Comparison of ENCODE assay signal across 25 cellular contexts in the genomic region with DNA sequence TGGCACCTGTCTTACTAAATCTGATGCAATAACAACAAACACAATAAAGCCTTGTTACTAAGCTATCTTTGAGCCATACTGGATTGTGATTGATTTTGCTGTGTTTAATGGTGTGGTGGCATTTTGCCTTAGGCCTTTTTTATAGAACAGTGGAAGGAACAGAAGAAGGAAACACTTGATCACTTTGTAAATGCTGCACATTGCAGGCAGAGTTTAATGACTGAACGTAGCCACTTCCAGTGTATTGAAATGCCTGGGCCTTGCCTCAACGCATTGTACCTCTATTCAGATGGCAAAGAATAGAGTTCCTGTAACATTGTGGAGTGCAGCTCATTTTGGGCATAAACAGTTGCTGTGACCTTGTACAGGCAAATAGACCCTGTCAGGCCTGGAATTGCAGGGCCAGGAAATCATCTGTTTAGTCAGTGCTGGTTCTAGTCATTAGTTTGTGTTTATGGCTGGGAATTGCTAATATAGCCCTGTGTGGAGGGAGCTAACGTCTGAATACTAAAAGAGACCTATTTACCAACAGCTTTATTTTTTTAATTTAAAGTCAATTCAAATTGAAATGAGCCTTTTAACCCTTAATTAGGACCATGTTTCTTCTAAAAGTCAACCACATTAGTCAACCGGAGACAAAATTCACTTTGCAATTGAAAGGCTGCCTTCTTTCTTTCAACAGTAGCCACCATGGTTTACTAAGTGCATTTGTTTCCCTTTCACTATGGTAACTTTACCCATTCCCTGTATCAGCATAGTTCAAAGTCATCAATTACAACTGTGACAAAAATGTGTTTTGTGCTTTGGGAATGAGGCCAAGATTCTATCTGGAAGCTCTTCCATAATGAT.
DNase-seq lines count a peak whose midpoint lies in the region; ATAC-seq and TF ChIP-seq lines count a peak whose summit lies in the region.
"Had no signal": no experiment of that assay in that cellular context is flagged by ENCODE, and none has a peak within 500 bp of the region (broad histone marks: within the 10 kb centered on the region; RNA-seq: fewer than 3 reads in every experiment).

No MANE protein-coding gene starts in this region.

- intact Hi-C loops in A673 (cut with micrococcal nuclease; ENCODE audit: unreplicated experiment): no loop called here
- intact Hi-C loops in activated CD8-positive, alpha-beta T cell treated with anti-CD3 and anti-CD28 coated beads for 36 hours (cut with micrococcal nuclease): no loop called here
- intact Hi-C loops in activated CD4-positive, alpha-beta memory T cell treated with anti-CD3 and anti-CD28 coated beads for 36 hours (cut with micrococcal nuclease): no loop called here

- H3K36me3 ChIP-seq in A673 (ENCODE audit: insufficient read depth, low read length, poor library complexity, severe bottlenecking): no peaks in the 10 kb centered on the region
- H3K36me3 ChIP-seq in iPS-20b (ENCODE audit: insufficient read depth, low read depth, low read length): no peaks in the 10 kb centered on the region
- H3K36me3 ChIP-seq: cardiac muscle cell, upper lobe of right lung had no signal

- CTCF ChIA-PET in A673 (lab: Charles Lee): no interaction called here
- CTCF ChIA-PET in activated CD8-positive, alpha-beta T cell treated with anti-CD3 and anti-CD28 coated beads for 36 hours (lab: Charles Lee): no interaction called here
- CTCF ChIA-PET in activated CD4-positive, alpha-beta memory T cell treated with anti-CD3 and anti-CD28 coated beads for 36 hours (lab: Charles Lee): no interaction called here

- in situ Hi-C loops in astrocyte of the spinal cord (cut with HindIII; ENCODE audit: low sequenced_read_pairs): no loop called here

- ATAC-seq in activated CD8-positive, alpha-beta T cell treated with anti-CD3 and anti-CD28 coated beads for 36 hours: no peak
- ATAC-seq: activated CD8-positive, alpha-beta memory T cell treated with anti-CD3 and anti-CD28 coated beads, Interleukin-2, amount 10 ng/mL, durations not matched to agents 7 days and 5 days; activated T-cell treated with anti-CD3 and anti-CD28 coated beads, Interleukin-2, amount 50 U/mL, for 72 hours; HCT116; stimulated activated effector memory CD8-positive, alpha-beta T cell treated with anti-CD3 and anti-CD28 coated beads, Interleukin-12 subunit alpha, Interleukin-12 subunit beta, amount 100 ng/mL, for 72 hours; upper lobe of right lung had no signal

- H3K9me3 Mint-ChIP-seq in activated CD8-positive, alpha-beta T cell treated with anti-CD3 and anti-CD28 coated beads for 36 hours: peaks cover 3% of the 10 kb centered on the region
- H3K9me3 Mint-ChIP-seq in type B pancreatic cell: no peaks in the 10 kb centered on the region
- H3K9me3 Mint-ChIP-seq in activated CD4-positive, alpha-beta memory T cell treated with anti-CD3 and anti-CD28 coated beads for 36 hours: peaks cover 11% of the 10 kb centered on the region
- H3K9me3 Mint-ChIP-seq: activated CD4-positive, alpha-beta T cell treated with anti-CD3 and anti-CD28 coated beads, Interleukin-2, amount 10 ng/mL, durations not matched to agents 24 days and 14 days; activated naive CD4-positive, alpha-beta T cell treated with anti-CD3 and anti-CD28 coated beads for 36 hours had no signal

- H3K9me3 ChIP-seq in A673 (ENCODE audit: low read depth, low read length, poor library complexity, severe bottlenecking): no peaks in the 10 kb centered on the region
- no peaks in the 10 kb centered on the region for H3K9me3 ChIP-seq in iPS-20b (ENCODE audit: insufficient read depth, low read depth, low read length)
- H3K9me3 ChIP-seq: upper lobe of right lung had no signal

- H3K4me1 ChIP-seq in A673 (ENCODE audit: insufficient read depth, low read length, poor library complexity, severe bottlenecking) (peaks cover 19% of the 10 kb centered on the region), iPS-20b (ENCODE audit: insufficient read depth, low read length) (peaks cover 27% of the 10 kb centered on the region)
- H3K4me1 ChIP-seq: upper lobe of right lung had no signal

- H3K27ac Mint-ChIP-seq in activated CD8-positive, alpha-beta T cell treated with anti-CD3 and anti-CD28 coated beads for 36 hours: no peak overlapping the region
- H3K27ac Mint-ChIP-seq in type B pancreatic cell: no peak overlapping the region
- no peak overlapping the region for H3K27ac Mint-ChIP-seq in activated CD4-positive, alpha-beta memory T cell treated with anti-CD3 and anti-CD28 coated beads for 36 hours
- H3K27ac Mint-ChIP-seq: activated CD4-positive, alpha-beta T cell treated with anti-CD3 and anti-CD28 coated beads, Interleukin-2, amount 10 ng/mL, durations not matched to agents 24 days and 14 days; activated CD8-positive, alpha-beta memory T cell treated with anti-CD3 and anti-CD28 coated beads, Interleukin-2, amount 10 ng/mL, durations not matched to agents 7 days and 5 days; activated naive CD4-positive, alpha-beta T cell treated with anti-CD3 and anti-CD28 coated beads for 36 hours; activated T-cell treated with anti-CD3 and anti-CD28 coated beads, Interleukin-2, amount 50 U/mL, for 72 hours; stimulated activated effector memory CD8-positive, alpha-beta T cell treated with anti-CD3 and anti-CD28 coated beads, Interleukin-12 subunit alpha, Interleukin-12 subunit beta, amount 100 ng/mL, for 72 hours; T-helper 2 cell treated with Interferon-gamma antibody and Interleukin-4, amounts not matched to agents 5 μg/mL and 100 μg/mL, for 36 hours had no signal

- POLR2A ChIA-PET in A673 (lab: Charles Lee; ENCODE audit: low non-redundant PET): interaction anchor here (0.6 kb wide), 1 partner anchor 28 kb away, joined by 3 read pairs; no protein-coding TSS in a partner anchor
- POLR2A ChIA-PET in activated CD8-positive, alpha-beta T cell treated with anti-CD3 and anti-CD28 coated beads for 36 hours (lab: Charles Lee): no interaction called here
- POLR2A ChIA-PET in activated CD4-positive, alpha-beta memory T cell treated with anti-CD3 and anti-CD28 coated beads for 36 hours (lab: Charles Lee): no interaction called here

- no peak overlapping the region for H3K4me3 Mint-ChIP-seq in activated CD8-positive, alpha-beta T cell treated with anti-CD3 and anti-CD28 coated beads for 36 hours
- H3K4me3 Mint-ChIP-seq in type B pancreatic cell: no peak overlapping the region
- H3K4me3 Mint-ChIP-seq in activated CD4-positive, alpha-beta memory T cell treated with anti-CD3 and anti-CD28 coated beads for 36 hours: no peak overlapping the region
- H3K4me3 Mint-ChIP-seq: activated CD4-positive, alpha-beta T cell treated with anti-CD3 and anti-CD28 coated beads, Interleukin-2, amount 10 ng/mL, durations not matched to agents 24 days and 14 days; activated CD8-positive, alpha-beta memory T cell treated with anti-CD3 and anti-CD28 coated beads, Interleukin-2, amount 10 ng/mL, durations not matched to agents 7 days and 5 days; activated naive CD4-positive, alpha-beta T cell treated with anti-CD3 and anti-CD28 coated beads for 36 hours; activated T-cell treated with anti-CD3 and anti-CD28 coated beads, Interleukin-2, amount 50 U/mL, for 72 hours; stimulated activated effector memory CD8-positive, alpha-beta T cell treated with anti-CD3 and anti-CD28 coated beads, Interleukin-12 subunit alpha, Interleukin-12 subunit beta, amount 100 ng/mL, for 72 hours; T-helper 2 cell treated with Interferon-gamma antibody and Interleukin-4, amounts not matched to agents 5 μg/mL and 100 μg/mL, for 36 hours had no signal

- no peaks in the 10 kb centered on the region for H3K27me3 Mint-ChIP-seq in activated CD8-positive, alpha-beta T cell treated with anti-CD3 and anti-CD28 coated beads for 36 hours
- peaks cover 30% of the 10 kb centered on the region for H3K27me3 Mint-ChIP-seq in type B pancreatic cell
- H3K27me3 Mint-ChIP-seq in activated CD4-positive, alpha-beta memory T cell treated with anti-CD3 and anti-CD28 coated beads for 36 hours: no peaks in the 10 kb centered on the region
- H3K27me3 Mint-ChIP-seq: activated CD4-positive, alpha-beta T cell treated with anti-CD3 and anti-CD28 coated beads, Interleukin-2, amount 10 ng/mL, durations not matched to agents 24 days and 14 days; activated CD8-positive, alpha-beta memory T cell treated with anti-CD3 and anti-CD28 coated beads, Interleukin-2, amount 10 ng/mL, durations not matched to agents 7 days and 5 days had no signal

- no TSS peak for BruUV-seq in A673 (replicated peaks; lab: Mats Ljungman, UMichigan)

- H3K9ac ChIP-seq in iPS-20b (ENCODE audit: low read depth, low read length): peak overlapping the region; percentile 19; the same call in 1 of the 2 replicates

- H3K4me3 ChIP-seq in A673 (ENCODE audit: low read depth, low read length, poor library complexity, severe bottlenecking) (no peak overlapping the region), LNCaP clone FGC (ENCODE audit: low read depth, low read length) (no peak overlapping the region), astrocyte of the spinal cord (ENCODE audit: low read depth, low read length) (no peak overlapping the region), iPS-20b (ENCODE audit: low read length) (peak overlapping the region; percentile 27)
- H3K4me3 ChIP-seq: cardiac muscle cell, smooth muscle cell, upper lobe of right lung had no signal

- DNase-seq in A673 (ENCODE audit: low spot score) (peak; percentile 39), LNCaP clone FGC (ENCODE audit: low read depth) (peak; percentile 47), astrocyte of the spinal cord (ENCODE audit: low read depth, low spot score) (peak; percentile 8), NCI-H187 treated with DMSO at 0.1 percent for 48 hours (lab: John Stamatoyannopoulos, UW) (no peak), type B pancreatic cell (ENCODE audit: extremely low spot score, unreplicated experiment) (no peak)
- DNase-seq in activated CD8-positive, alpha-beta T cell treated with anti-CD3 and anti-CD28 coated beads for 36 hours: no peak
- DNase-seq in activated CD4-positive, alpha-beta memory T cell treated with anti-CD3 and anti-CD28 coated beads for 36 hours: no peak
- DNase-seq: activated CD4-positive, alpha-beta T cell treated with anti-CD3 and anti-CD28 coated beads, Interleukin-2, amount 10 ng/mL, durations not matched to agents 24 days and 14 days; activated CD8-positive, alpha-beta memory T cell treated with anti-CD3 and anti-CD28 coated beads, Interleukin-2, amount 10 ng/mL, durations not matched to agents 7 days and 5 days; activated naive CD4-positive, alpha-beta T cell treated with anti-CD3 and anti-CD28 coated beads for 36 hours; activated T-cell treated with anti-CD3 and anti-CD28 coated beads, Interleukin-2, amount 50 U/mL, for 72 hours; DND-41; NCI-H1436 treated with DMSO at 0.1 percent for 48 hours; NCI-H526 treated with DMSO at 0.1 percent for 48 hours; OCI-M1; stimulated activated CD4-positive, alpha-beta T cell treated with anti-CD3 and anti-CD28 coated beads, Interleukin-2, amount 100 ng/mL, for 24 hours; substantia nigra; upper lobe of right lung had no signal

- H3K4me1 Mint-ChIP-seq in activated CD8-positive, alpha-beta T cell treated with anti-CD3 and anti-CD28 coated beads for 36 hours (ENCODE audit: low read depth): no peaks in the 10 kb centered on the region
- peaks cover 14% of the 10 kb centered on the region for H3K4me1 Mint-ChIP-seq in type B pancreatic cell (ENCODE audit: unreplicated experiment)
- H3K4me1 Mint-ChIP-seq in activated CD4-positive, alpha-beta memory T cell treated with anti-CD3 and anti-CD28 coated beads for 36 hours (ENCODE audit: low read depth): no peaks in the 10 kb centered on the region
- H3K4me1 Mint-ChIP-seq: activated CD4-positive, alpha-beta T cell treated with anti-CD3 and anti-CD28 coated beads, Interleukin-2, amount 10 ng/mL, durations not matched to agents 24 days and 14 days; activated CD8-positive, alpha-beta memory T cell treated with anti-CD3 and anti-CD28 coated beads, Interleukin-2, amount 10 ng/mL, durations not matched to agents 7 days and 5 days; stimulated activated effector memory CD8-positive, alpha-beta T cell treated with anti-CD3 and anti-CD28 coated beads, Interleukin-12 subunit alpha, Interleukin-12 subunit beta, amount 100 ng/mL, for 72 hours had no signal

- H3K27ac ChIP-seq in A673 (ENCODE audit: low read depth, low read length, poor library complexity, severe bottlenecking): no peak overlapping the region
- H3K27ac ChIP-seq in iPS-20b (ENCODE audit: low read length): peak overlapping the region; percentile 33
- H3K27ac ChIP-seq: cardiac muscle cell, upper lobe of right lung, VCaP had no signal

- TF ChIP-seq CTCF in A673 (conservative IDR thresholded peaks at IDR 0.05; ENCODE audit: low read depth, low read length): no peak
- TF ChIP-seq CTCF in LNCaP clone FGC (IDR thresholded peaks at IDR 0.05; ENCODE audit: control insufficient read depth, extremely low read depth, insufficient read depth): no peak
- TF ChIP-seq CTCF in astrocyte of the spinal cord (IDR thresholded peaks at IDR 0.05; ENCODE audit: low read depth, low read length): no peak
- TF ChIP-seq CTCF in activated CD8-positive, alpha-beta T cell treated with anti-CD3 and anti-CD28 coated beads for 36 hours (IDR thresholded peaks at IDR 0.05): no peak
- TF ChIP-seq CTCF in type B pancreatic cell (conservative IDR thresholded peaks at IDR 0.05): no peak

- no peaks in the 10 kb centered on the region for H3K36me3 Mint-ChIP-seq in activated CD8-positive, alpha-beta T cell treated with anti-CD3 and anti-CD28 coated beads for 36 hours (ENCODE audit: low read depth)
- no peaks in the 10 kb centered on the region for H3K36me3 Mint-ChIP-seq in type B pancreatic cell
- no peaks in the 10 kb centered on the region for H3K36me3 Mint-ChIP-seq in activated CD4-positive, alpha-beta memory T cell treated with anti-CD3 and anti-CD28 coated beads for 36 hours
- H3K36me3 Mint-ChIP-seq: activated CD8-positive, alpha-beta memory T cell treated with anti-CD3 and anti-CD28 coated beads, Interleukin-2, amount 10 ng/mL, durations not matched to agents 7 days and 5 days; stimulated activated effector memory CD8-positive, alpha-beta T cell treated with anti-CD3 and anti-CD28 coated beads, Interleukin-12 subunit alpha, Interleukin-12 subunit beta, amount 100 ng/mL, for 72 hours had no signal

- H3K27me3 ChIP-seq in A673 (replicated peaks; ENCODE audit: insufficient read depth, low read depth, low read length, poor library complexity) (no peaks in the 10 kb centered on the region), iPS-20b (ENCODE audit: insufficient read depth, low read length) (no peaks in the 10 kb centered on the region)
- H3K27me3 ChIP-seq: cardiac muscle cell, upper lobe of right lung had no signal

Comparison
In these comparisons a context has a peak if more than half of its experiments do, and no peak if none do; other contexts are left out.
1. DNase-seq: peak in A673 (single experiment), LNCaP clone FGC (single experiment) and astrocyte of the spinal cord (single experiment); none in activated CD8-positive, alpha-beta T cell treated with anti-CD3 and anti-CD28 coated beads for 36 hours (single experiment), NCI-H187 treated with DMSO at 0.1 percent for 48 hours (single experiment), type B pancreatic cell (single experiment) and activated CD4-positive, alpha-beta memory T cell treated with anti-CD3 and anti-CD28 coated beads for 36 hours (single experiment).